ENCODE assay signal across 1 cellular context in the genomic region with DNA sequence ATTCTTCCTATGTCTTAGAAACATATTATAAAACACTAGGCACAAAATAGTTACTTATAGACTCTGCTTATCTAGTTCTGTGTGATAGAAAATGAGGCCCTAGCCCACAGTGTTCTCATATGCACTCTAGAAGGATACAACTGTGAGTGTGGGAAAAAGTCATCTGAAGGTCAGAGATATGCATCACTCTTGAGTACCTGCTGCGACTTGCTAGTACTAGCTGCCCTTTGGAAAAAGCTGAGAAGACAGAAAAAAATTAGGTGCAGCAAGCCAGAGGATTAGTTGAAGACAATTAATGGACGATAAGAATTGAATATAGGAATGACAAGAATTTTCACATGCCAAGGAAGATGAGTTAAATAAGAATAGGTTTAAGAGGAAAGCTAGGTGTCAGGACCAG.
TF ChIP-seq lines count a peak whose summit lies in the region.

No MANE protein-coding gene starts in this region.

TF ChIP-seq in GM23338, 12 proteins besides CTCF, POLR2A, EP300 and RAD21 (continued from another document):
- TF ChIP-seq, protein P1, sequence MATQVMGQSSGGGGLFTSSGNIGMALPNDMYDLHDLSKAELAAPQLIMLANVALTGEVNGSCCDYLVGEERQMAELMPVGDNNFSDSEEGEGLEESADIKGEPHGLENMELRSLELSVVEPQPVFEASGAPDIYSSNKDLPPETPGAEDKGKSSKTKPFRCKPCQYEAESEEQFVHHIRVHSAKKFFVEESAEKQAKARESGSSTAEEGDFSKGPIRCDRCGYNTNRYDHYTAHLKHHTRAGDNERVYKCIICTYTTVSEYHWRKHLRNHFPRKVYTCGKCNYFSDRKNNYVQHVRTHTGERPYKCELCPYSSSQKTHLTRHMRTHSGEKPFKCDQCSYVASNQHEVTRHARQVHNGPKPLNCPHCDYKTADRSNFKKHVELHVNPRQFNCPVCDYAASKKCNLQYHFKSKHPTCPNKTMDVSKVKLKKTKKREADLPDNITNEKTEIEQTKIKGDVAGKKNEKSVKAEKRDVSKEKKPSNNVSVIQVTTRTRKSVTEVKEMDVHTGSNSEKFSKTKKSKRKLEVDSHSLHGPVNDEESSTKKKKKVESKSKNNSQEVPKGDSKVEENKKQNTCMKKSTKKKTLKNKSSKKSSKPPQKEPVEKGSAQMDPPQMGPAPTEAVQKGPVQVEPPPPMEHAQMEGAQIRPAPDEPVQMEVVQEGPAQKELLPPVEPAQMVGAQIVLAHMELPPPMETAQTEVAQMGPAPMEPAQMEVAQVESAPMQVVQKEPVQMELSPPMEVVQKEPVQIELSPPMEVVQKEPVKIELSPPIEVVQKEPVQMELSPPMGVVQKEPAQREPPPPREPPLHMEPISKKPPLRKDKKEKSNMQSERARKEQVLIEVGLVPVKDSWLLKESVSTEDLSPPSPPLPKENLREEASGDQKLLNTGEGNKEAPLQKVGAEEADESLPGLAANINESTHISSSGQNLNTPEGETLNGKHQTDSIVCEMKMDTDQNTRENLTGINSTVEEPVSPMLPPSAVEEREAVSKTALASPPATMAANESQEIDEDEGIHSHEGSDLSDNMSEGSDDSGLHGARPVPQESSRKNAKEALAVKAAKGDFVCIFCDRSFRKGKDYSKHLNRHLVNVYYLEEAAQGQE (IDR thresholded peaks at IDR 0.05; ENCODE audit: unreplicated experiment): no peak
- TF ChIP-seq EZH2phosphoT487 (IDR thresholded peaks at IDR 0.05; ENCODE audit: unreplicated experiment) (no peak), POLR2AphosphoS5 (IDR thresholded peaks at IDR 0.05; ENCODE audit: low read depth) (no peak), JUNB (IDR thresholded peaks at IDR 0.05; ENCODE audit: unreplicated experiment) (no peak)
- TF ChIP-seq, protein P2, sequence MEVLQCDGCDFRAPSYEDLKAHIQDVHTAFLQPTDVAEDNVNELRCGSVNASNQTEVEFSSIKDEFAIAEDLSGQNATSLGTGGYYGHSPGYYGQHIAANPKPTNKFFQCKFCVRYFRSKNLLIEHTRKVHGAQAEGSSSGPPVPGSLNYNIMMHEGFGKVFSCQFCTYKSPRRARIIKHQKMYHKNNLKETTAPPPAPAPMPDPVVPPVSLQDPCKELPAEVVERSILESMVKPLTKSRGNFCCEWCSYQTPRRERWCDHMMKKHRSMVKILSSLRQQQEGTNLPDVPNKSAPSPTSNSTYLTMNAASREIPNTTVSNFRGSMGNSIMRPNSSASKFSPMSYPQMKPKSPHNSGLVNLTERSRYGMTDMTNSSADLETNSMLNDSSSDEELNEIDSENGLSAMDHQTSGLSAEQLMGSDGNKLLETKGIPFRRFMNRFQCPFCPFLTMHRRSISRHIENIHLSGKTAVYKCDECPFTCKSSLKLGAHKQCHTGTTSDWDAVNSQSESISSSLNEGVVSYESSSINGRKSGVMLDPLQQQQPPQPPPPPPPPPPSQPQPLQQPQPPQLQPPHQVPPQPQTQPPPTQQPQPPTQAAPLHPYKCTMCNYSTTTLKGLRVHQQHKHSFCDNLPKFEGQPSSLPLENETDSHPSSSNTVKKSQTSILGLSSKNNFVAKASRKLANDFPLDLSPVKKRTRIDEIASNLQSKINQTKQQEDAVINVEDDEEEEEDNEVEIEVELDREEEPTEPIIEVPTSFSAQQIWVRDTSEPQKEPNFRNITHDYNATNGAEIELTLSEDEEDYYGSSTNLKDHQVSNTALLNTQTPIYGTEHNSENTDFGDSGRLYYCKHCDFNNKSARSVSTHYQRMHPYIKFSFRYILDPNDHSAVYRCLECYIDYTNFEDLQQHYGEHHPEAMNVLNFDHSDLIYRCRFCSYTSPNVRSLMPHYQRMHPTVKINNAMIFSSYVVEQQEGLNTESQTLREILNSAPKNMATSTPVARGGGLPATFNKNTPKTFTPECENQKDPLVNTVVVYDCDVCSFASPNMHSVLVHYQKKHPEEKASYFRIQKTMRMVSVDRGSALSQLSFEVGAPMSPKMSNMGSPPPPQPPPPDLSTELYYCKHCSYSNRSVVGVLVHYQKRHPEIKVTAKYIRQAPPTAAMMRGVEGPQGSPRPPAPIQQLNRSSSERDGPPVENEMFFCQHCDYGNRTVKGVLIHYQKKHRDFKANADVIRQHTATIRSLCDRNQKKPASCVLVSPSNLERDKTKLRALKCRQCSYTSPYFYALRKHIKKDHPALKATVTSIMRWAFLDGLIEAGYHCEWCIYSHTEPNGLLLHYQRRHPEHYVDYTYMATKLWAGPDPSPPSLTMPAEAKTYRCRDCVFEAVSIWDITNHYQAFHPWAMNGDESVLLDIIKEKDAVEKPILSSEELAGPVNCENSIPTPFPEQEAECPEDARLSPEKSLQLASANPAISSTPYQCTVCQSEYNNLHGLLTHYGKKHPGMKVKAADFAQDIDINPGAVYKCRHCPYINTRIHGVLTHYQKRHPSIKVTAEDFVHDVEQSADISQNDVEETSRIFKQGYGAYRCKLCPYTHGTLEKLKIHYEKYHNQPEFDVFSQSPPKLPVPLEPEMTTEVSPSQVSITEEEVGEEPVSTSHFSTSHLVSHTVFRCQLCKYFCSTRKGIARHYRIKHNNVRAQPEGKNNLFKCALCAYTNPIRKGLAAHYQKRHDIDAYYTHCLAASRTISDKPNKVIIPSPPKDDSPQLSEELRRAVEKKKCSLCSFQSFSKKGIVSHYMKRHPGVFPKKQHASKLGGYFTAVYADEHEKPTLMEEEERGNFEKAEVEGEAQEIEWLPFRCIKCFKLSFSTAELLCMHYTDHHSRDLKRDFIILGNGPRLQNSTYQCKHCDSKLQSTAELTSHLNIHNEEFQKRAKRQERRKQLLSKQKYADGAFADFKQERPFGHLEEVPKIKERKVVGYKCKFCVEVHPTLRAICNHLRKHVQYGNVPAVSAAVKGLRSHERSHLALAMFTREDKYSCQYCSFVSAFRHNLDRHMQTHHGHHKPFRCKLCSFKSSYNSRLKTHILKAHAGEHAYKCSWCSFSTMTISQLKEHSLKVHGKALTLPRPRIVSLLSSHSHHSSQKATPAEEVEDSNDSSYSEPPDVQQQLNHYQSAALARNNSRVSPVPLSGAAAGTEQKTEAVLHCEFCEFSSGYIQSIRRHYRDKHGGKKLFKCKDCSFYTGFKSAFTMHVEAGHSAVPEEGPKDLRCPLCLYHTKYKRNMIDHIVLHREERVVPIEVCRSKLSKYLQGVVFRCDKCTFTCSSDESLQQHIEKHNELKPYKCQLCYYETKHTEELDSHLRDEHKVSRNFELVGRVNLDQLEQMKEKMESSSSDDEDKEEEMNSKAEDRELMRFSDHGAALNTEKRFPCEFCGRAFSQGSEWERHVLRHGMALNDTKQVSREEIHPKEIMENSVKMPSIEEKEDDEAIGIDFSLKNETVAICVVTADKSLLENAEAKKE (CRISPR knock-in tag; IDR thresholded peaks at IDR 0.05): no peak
